ENCODE assay signal across 9 cellular contexts in genomic region chr5:141634720-141635119, GRCh38. TPM values are rescaled to one million over a fixed set of nuclear protein-coding genes. Genes with fewer than 3 reads are reported as not detected.
DNase-seq lines count a peak whose midpoint lies in the region; ATAC-seq and TF ChIP-seq lines count a peak whose summit lies in the region.
"Had no signal": no experiment of that assay in that cellular context is flagged by ENCODE, and none has a peak within 500 bp of the region (broad histone marks: within the 10 kb centered on the region; RNA-seq: fewer than 3 reads in every experiment).

No MANE protein-coding gene starts in this region.

- H3K4me1 ChIP-seq in OCI-LY3 (ENCODE audit: low read length) (peaks cover 50% of the 10 kb centered on the region), trophoblast cell (ENCODE audit: control insufficient read depth in 1 of 2, insufficient read depth in 2 of 2, low read length in 2 of 2) (peaks cover 6 to 15% of the 10 kb centered on the region in 2 experiments), left lung (peaks cover 14 to 47% of the 10 kb centered on the region in 2 donors)

- no peak overlapping the region for H2AK5ac ChIP-seq in trophoblast cell (ENCODE audit: low read length)

- H4K20me1 ChIP-seq in OCI-LY3 (ENCODE audit: insufficient read depth, low read length) = peaks cover 28% of the 10 kb centered on the region

- H3K14ac ChIP-seq in trophoblast cell (ENCODE audit: low read length) = no peak overlapping the region

- H3K4me3 ChIP-seq in OCI-LY3 (ENCODE audit: low read length) (peak overlapping the region; percentile 95), trophoblast cell (ENCODE audit: low read depth, low read length) (no peak overlapping the region), left lung (no peak overlapping the region)
- H3K4me3 ChIP-seq: lower lobe of right lung had no signal

- H3K9ac ChIP-seq in OCI-LY3 (ENCODE audit: low read length) (peak overlapping the region; percentile 94), trophoblast cell (ENCODE audit: low read length) (no peak overlapping the region)

- no peak overlapping the region for H4K12ac ChIP-seq in trophoblast cell (ENCODE audit: low read depth, low read length)

- no peak overlapping the region for H2BK5ac ChIP-seq in trophoblast cell (ENCODE audit: low read depth, low read length, poor library complexity)

- intact Hi-C loops in left lung (cut with DNase I) = no loop called here

- H3K27ac ChIP-seq in OCI-LY3 (ENCODE audit: low read length) = peak overlapping the region; percentile 98
- no peak overlapping the region for H3K27ac ChIP-seq in trophoblast cell (ENCODE audit: low read depth, low read length)
- H3K27ac ChIP-seq in left lung = no peak overlapping the region
- H3K27ac ChIP-seq: lower lobe of right lung had no signal

- H2AFZ ChIP-seq in OCI-LY3 (ENCODE audit: low read depth, low read length) (no peak overlapping the region), trophoblast cell (ENCODE audit: insufficient read depth, low read length, poor library complexity) (no peak overlapping the region)

- no peak for DNase-seq in activated T-cell treated with anti-CD3 and anti-CD28 coated beads, Interleukin-2, amount 50 U/mL, for 24 hours
- DNase-seq in activated T-cell treated with anti-CD3 and anti-CD28 coated beads for 4 hours = no peak
- DNase-seq in trophoblast cell = no peak
- no peak for DNase-seq in SKM-1 (lab: John Stamatoyannopoulos, UW; ENCODE audit: unreplicated experiment)
- no peak for DNase-seq in DMS79 (lab: John Stamatoyannopoulos, UW)
- no peak for DNase-seq in left lung
- DNase-seq: lower lobe of right lung had no signal

- H3K79me1 ChIP-seq in trophoblast cell (ENCODE audit: low read length) = peaks cover 7% of the 10 kb centered on the region

- no peaks in the 10 kb centered on the region for H3K9me3 Mint-ChIP-seq in activated T-cell treated with anti-CD3 and anti-CD28 coated beads, Interleukin-2, amount 50 U/mL, for 24 hours
- no peaks in the 10 kb centered on the region for H3K9me3 Mint-ChIP-seq in brain

- peaks cover 46% of the 10 kb centered on the region for H3K4me1 Mint-ChIP-seq in activated T-cell treated with anti-CD3 and anti-CD28 coated beads, Interleukin-2, amount 50 U/mL, for 24 hours (ENCODE audit: low read depth)
- H3K4me1 Mint-ChIP-seq in brain = peaks cover 48% of the 10 kb centered on the region

- no peak overlapping the region for H3K23ac ChIP-seq in trophoblast cell (ENCODE audit: low read length)

- H3K4me3 Mint-ChIP-seq in activated T-cell treated with anti-CD3 and anti-CD28 coated beads, Interleukin-2, amount 50 U/mL, for 24 hours = peak overlapping the region; percentile 93
- peak overlapping the region; percentile 95 to 97 (median 96) for H3K4me3 Mint-ChIP-seq in brain

- peak overlapping the region; percentile 61 for H3K4ac ChIP-seq in trophoblast cell (ENCODE audit: low read depth, low read length)

- H3K36me3 ChIP-seq in OCI-LY3 (replicated peaks; ENCODE audit: low read depth, low read length) (peaks cover 27% of the 10 kb centered on the region), trophoblast cell (ENCODE audit: control insufficient read depth in 1 of 2, insufficient read depth in 2 of 2, low read length in 2 of 2) (peaks cover 6 to 9% of the 10 kb centered on the region in 2 experiments), left lung (peaks cover 0 to 21% of the 10 kb centered on the region in 2 donors)

- ATAC-seq in left lung = no peak
- ATAC-seq: lower lobe of right lung had no signal

- H3K36me3 Mint-ChIP-seq in activated T-cell treated with anti-CD3 and anti-CD28 coated beads, Interleukin-2, amount 50 U/mL, for 24 hours (ENCODE audit: low read depth) = peaks cover 84% of the 10 kb centered on the region
- H3K36me3 Mint-ChIP-seq in brain = peaks cover 43% of the 10 kb centered on the region

- H3K27ac Mint-ChIP-seq in activated T-cell treated with anti-CD3 and anti-CD28 coated beads, Interleukin-2, amount 50 U/mL, for 24 hours = peak overlapping the region; percentile 41
- peak overlapping the region in 3 of 5 experiments; percentile 11 to 17 (median 16) for H3K27ac Mint-ChIP-seq in brain

- H4K8ac ChIP-seq in trophoblast cell (ENCODE audit: low read depth, low read length) = no peak overlapping the region

- H4K91ac ChIP-seq in trophoblast cell (ENCODE audit: low read depth, low read length) = no peak overlapping the region

- H3K4me2 ChIP-seq in OCI-LY3 (ENCODE audit: low read length) (peak overlapping the region; percentile 95), trophoblast cell (ENCODE audit: low read length) (no peak overlapping the region)

- H2BK120ac ChIP-seq in trophoblast cell (ENCODE audit: insufficient read depth, low read length, poor library complexity) = no peak overlapping the region

- TF ChIP-seq CTCF in OCI-LY3 (IDR thresholded peaks at IDR 0.05; ENCODE audit: low read depth, low read length) (no peak), brain (conservative IDR thresholded peaks at IDR 0.05) (no peak), left lung (IDR thresholded peaks at IDR 0.05) (no peak)

- H2BK12ac ChIP-seq in trophoblast cell (ENCODE audit: low read length) = no peak overlapping the region

- H3K18ac ChIP-seq in trophoblast cell (ENCODE audit: low read length) = no peak overlapping the region

- H3K79me2 ChIP-seq in OCI-LY3 (ENCODE audit: low read length) (peaks cover 75% of the 10 kb centered on the region), trophoblast cell (ENCODE audit: control insufficient read depth, insufficient read depth, low read length, poor library complexity) (peaks cover 6% of the 10 kb centered on the region)

- WGBS in trophoblast cell (ENCODE audit: extremely low coverage, insufficient coverage, insufficient read length) = no CpG with 5 or more reads among the region's 6 CpGs

- no peaks in the 10 kb centered on the region for H3K27me3 ChIP-seq in OCI-LY3 (ENCODE audit: low read depth, low read length)
- no peaks in the 10 kb centered on the region for H3K27me3 ChIP-seq in trophoblast cell (ENCODE audit: insufficient read depth, low read length)
- no peaks in the 10 kb centered on the region for H3K27me3 ChIP-seq in left lung

- H3K27me3 Mint-ChIP-seq in activated T-cell treated with anti-CD3 and anti-CD28 coated beads, Interleukin-2, amount 50 U/mL, for 24 hours = no peaks in the 10 kb centered on the region
- peaks cover 15% of the 10 kb centered on the region for H3K27me3 Mint-ChIP-seq in brain

- no peaks in the 10 kb centered on the region for H3K9me3 ChIP-seq in OCI-LY3 (ENCODE audit: insufficient read depth, low read length)
- no peaks in the 10 kb centered on the region for H3K9me3 ChIP-seq in trophoblast cell (ENCODE audit: insufficient read depth, low read depth, low read length)
- no peaks in the 10 kb centered on the region for H3K9me3 ChIP-seq in left lung
- H3K9me3 ChIP-seq: lower lobe of right lung had no signal

RNA-seq across cellular contexts. Expression of gene HDAC3, which starts 1.9 kb away (rescaled TPM):
- 33.7 TPM for polyA plus RNA-seq in brain (ENCODE audit: insufficient read depth, low read depth, low replicate concordance)
- 53.3 and 54.0 TPM in 2 replicates for polyA plus RNA-seq in trophoblast cell (2013)
- total RNA-seq in left lung = 10 to 100 TPM; 41.2 to 50.0 TPM

RNA-seq across cellular contexts. Expression of gene RELL2, which starts 2.1 kb away (rescaled TPM):
- 13.1 TPM for polyA plus RNA-seq in brain (ENCODE audit: insufficient read depth, low read depth, low replicate concordance)
- polyA plus RNA-seq in trophoblast cell (2013) = 2.5 and 3.0 TPM in 2 replicates
- total RNA-seq in left lung = 1 to 10 TPM; 2.6 to 6.3 TPM

RNA-seq across cellular contexts. Expression of gene DIAPH1, which starts 15.9 kb away (rescaled TPM):
- polyA plus RNA-seq in brain (ENCODE audit: insufficient read depth, low read depth, low replicate concordance) = 87.8 TPM
- 94.3 and 97.6 TPM in 2 replicates for polyA plus RNA-seq in trophoblast cell (2013)
- total RNA-seq in left lung = 100 to 1,000 TPM; 122 to 137 TPM

RNA-seq across cellular contexts. Expression of gene FCHSD1, which starts 16.5 kb away (rescaled TPM):
- 4.0 TPM for polyA plus RNA-seq in brain (ENCODE audit: insufficient read depth, low read depth, low replicate concordance)
- 18.2 and 18.6 TPM in 2 replicates for polyA plus RNA-seq in trophoblast cell (2013)
- 10 to 100 TPM; 18.0 to 18.7 TPM for total RNA-seq in left lung

RNA-seq across cellular contexts. Expression of gene ARAP3, which starts 47.3 kb away (rescaled TPM):
- polyA plus RNA-seq in brain (ENCODE audit: insufficient read depth, low read depth, low replicate concordance) = 3.5 TPM
- polyA plus RNA-seq in trophoblast cell (2013) = 9.8 and 10.5 TPM in 2 replicates
- total RNA-seq in left lung = 10 to 100 TPM; 20.5 to 41.0 TPM
